Comparison of ENCODE assay signal across 15 cellular contexts in the genomic region with DNA sequence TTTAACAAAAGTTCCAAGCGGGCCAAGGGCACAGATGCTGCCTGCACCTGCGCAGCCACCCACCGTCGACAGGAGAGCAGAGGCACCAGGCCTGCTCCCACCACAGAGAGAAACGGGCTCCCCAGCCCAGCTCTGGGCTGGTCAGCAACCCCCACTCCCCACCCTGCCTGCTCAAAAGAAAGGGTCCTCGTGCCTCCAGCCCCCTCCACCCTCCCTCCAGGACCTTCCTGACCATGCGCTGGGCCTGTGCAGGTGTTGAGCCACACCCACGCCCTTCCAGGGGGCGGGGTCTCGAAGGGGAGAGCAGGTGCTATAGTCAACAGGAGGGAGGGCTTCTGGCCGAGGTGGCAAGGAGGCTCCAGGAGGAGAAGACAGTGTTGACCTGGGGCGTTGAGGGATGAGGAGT. TPM values are rescaled to one million over a fixed set of nuclear protein-coding genes. Genes with fewer than 3 reads are reported as not detected.
A peak's percentile ranks its signal among the peaks of the same experiment; 100 is the strongest.
DNase-seq lines count a peak whose midpoint lies in the region; ATAC-seq, FAIRE-seq and TF ChIP-seq lines count a peak whose summit lies in the region.
"Had no signal": no experiment of that assay in that cellular context is flagged by ENCODE, and none has a peak within 500 bp of the region (broad histone marks: within the 10 kb centered on the region; RNA-seq: fewer than 3 reads in every experiment).

No MANE protein-coding gene starts in this region.

- H3K4me3 ChIP-seq in H7 (ENCODE audit: insufficient read depth, low read depth, low read length) (no peak overlapping the region), neural progenitor cell (no peak overlapping the region), A673 (ENCODE audit: low read depth, low read length, poor library complexity, severe bottlenecking) (no peak overlapping the region)
- H3K4me3 ChIP-seq: sigmoid colon had no signal

- CTCF ChIA-PET in A673 (lab: Charles Lee), result no interaction called here

- no peaks in the 10 kb centered on the region for H3K79me2 ChIP-seq in neural progenitor cell (ENCODE audit: low read depth)

- H3K27ac ChIP-seq in neural progenitor cell, result no peak overlapping the region
- no peak overlapping the region for H3K27ac ChIP-seq in A673 (ENCODE audit: low read depth, low read length, poor library complexity, severe bottlenecking)
- H3K27ac ChIP-seq: foreskin keratinocyte, sigmoid colon had no signal

- peak overlapping the region; percentile 77 for H3K27ac Mint-ChIP-seq in activated T-cell treated with anti-CD3 and anti-CD28 coated beads, Interleukin-2, amount 50 U/mL, for 24 hours
- no peak overlapping the region for H3K27ac Mint-ChIP-seq in activated naive CD8-positive, alpha-beta T cell treated with anti-CD3 and anti-CD28 coated beads, Interleukin-2, amount 10 ng/mL, durations not matched to agents 7 days and 5 days
- no peak overlapping the region for H3K27ac Mint-ChIP-seq in neural progenitor cell
- H3K27ac Mint-ChIP-seq in CD14-positive monocyte, result peak overlapping the region in 1 of 7 donors; percentile 31

- POLR2A ChIA-PET in activated naive CD8-positive, alpha-beta T cell treated with anti-CD3 and anti-CD28 coated beads, Interleukin-2, amount 10 ng/mL, durations not matched to agents 7 days and 5 days (lab: Charles Lee), result no interaction called here
- POLR2A ChIA-PET in A673 (lab: Charles Lee; ENCODE audit: low non-redundant PET), result no interaction called here

- intact Hi-C loops in A673 (cut with micrococcal nuclease; ENCODE audit: unreplicated experiment) (loop anchor here (10.0 kb wide), 1 partner anchor 262 kb away; the partner anchor contains the start of gene SPG7), CD14-positive monocyte (cut with micrococcal nuclease) (no loop called here)

- peaks cover 8% of the 10 kb centered on the region; the same call in 1 of the 2 replicates for H3K27me3 ChIP-seq in H7 (ENCODE audit: control insufficient read depth, insufficient read depth, low read length)
- peaks cover 24% of the 10 kb centered on the region for H3K27me3 ChIP-seq in neural progenitor cell
- H3K27me3 ChIP-seq in A673 (replicated peaks; ENCODE audit: insufficient read depth, low read depth, low read length, poor library complexity), result no peaks in the 10 kb centered on the region
- H3K27me3 ChIP-seq: foreskin keratinocyte had no signal

- peak overlapping the region; percentile 35 for H3K4me3 Mint-ChIP-seq in activated T-cell treated with anti-CD3 and anti-CD28 coated beads, Interleukin-2, amount 50 U/mL, for 24 hours
- H3K4me3 Mint-ChIP-seq in activated naive CD8-positive, alpha-beta T cell treated with anti-CD3 and anti-CD28 coated beads, Interleukin-2, amount 10 ng/mL, durations not matched to agents 7 days and 5 days, result peak overlapping the region; percentile 22
- H3K4me3 Mint-ChIP-seq in neural progenitor cell (peak overlapping the region; percentile 50), CD14-positive monocyte (no peak overlapping the region)

- H3K9me3 Mint-ChIP-seq in activated T-cell treated with anti-CD3 and anti-CD28 coated beads, Interleukin-2, amount 50 U/mL, for 24 hours, result no peaks in the 10 kb centered on the region
- H3K9me3 Mint-ChIP-seq in activated naive CD8-positive, alpha-beta T cell treated with anti-CD3 and anti-CD28 coated beads, Interleukin-2, amount 10 ng/mL, durations not matched to agents 7 days and 5 days, result no peaks in the 10 kb centered on the region
- H3K9me3 Mint-ChIP-seq in neural progenitor cell (no peaks in the 10 kb centered on the region), CD14-positive monocyte (peaks cover 0 to 3% (median 0%) of the 10 kb centered on the region in 7 donors)

- FAIRE-seq in frontal cortex (lab: Jason Lieb, UNC), result no peak

- H3K4me1 ChIP-seq in neural progenitor cell (no peaks in the 10 kb centered on the region), A673 (ENCODE audit: insufficient read depth, low read length, poor library complexity, severe bottlenecking) (peaks cover 8% of the 10 kb centered on the region)
- H3K4me1 ChIP-seq: foreskin keratinocyte had no signal

- H3F3A ChIP-seq in neural progenitor cell (ENCODE audit: low read depth), result peaks cover 27% of the 10 kb centered on the region

- H3K36me3 ChIP-seq in H7 (replicated peaks; ENCODE audit: control insufficient read depth, insufficient read depth, low read length) (no peaks in the 10 kb centered on the region), neural progenitor cell (no peaks in the 10 kb centered on the region), A673 (ENCODE audit: insufficient read depth, low read length, poor library complexity, severe bottlenecking) (no peaks in the 10 kb centered on the region)
- H3K36me3 ChIP-seq: sigmoid colon had no signal

- H3K9ac ChIP-seq in neural progenitor cell, result no peak overlapping the region

- no peaks in the 10 kb centered on the region for H3K27me3 Mint-ChIP-seq in activated T-cell treated with anti-CD3 and anti-CD28 coated beads, Interleukin-2, amount 50 U/mL, for 24 hours
- H3K27me3 Mint-ChIP-seq in activated naive CD8-positive, alpha-beta T cell treated with anti-CD3 and anti-CD28 coated beads, Interleukin-2, amount 10 ng/mL, durations not matched to agents 7 days and 5 days, result no peaks in the 10 kb centered on the region
- H3K27me3 Mint-ChIP-seq in neural progenitor cell (ENCODE audit: insufficient read depth, low read depth) (peaks cover 3% of the 10 kb centered on the region), CD14-positive monocyte (ENCODE audit: low read depth in 3 of 3) (peaks cover 20 to 21% (median 20%) of the 10 kb centered on the region in 3 donors)

- H3K9me3 ChIP-seq in neural progenitor cell (ENCODE audit: low read depth), result no peaks in the 10 kb centered on the region
- H3K9me3 ChIP-seq in A673 (ENCODE audit: low read depth, low read length, poor library complexity, severe bottlenecking), result no peaks in the 10 kb centered on the region
- H3K9me3 ChIP-seq: sigmoid colon had no signal

- no peaks in the 10 kb centered on the region for H4K20me1 ChIP-seq in neural progenitor cell (ENCODE audit: low read depth)

- peaks cover 26% of the 10 kb centered on the region for H3K4me1 Mint-ChIP-seq in activated T-cell treated with anti-CD3 and anti-CD28 coated beads, Interleukin-2, amount 50 U/mL, for 24 hours (ENCODE audit: low read depth)
- peaks cover 11% of the 10 kb centered on the region for H3K4me1 Mint-ChIP-seq in activated naive CD8-positive, alpha-beta T cell treated with anti-CD3 and anti-CD28 coated beads, Interleukin-2, amount 10 ng/mL, durations not matched to agents 7 days and 5 days
- H3K4me1 Mint-ChIP-seq in neural progenitor cell (peaks cover 13% of the 10 kb centered on the region), CD14-positive monocyte (peaks cover 19% of the 10 kb centered on the region)

- H2AFZ ChIP-seq in neural progenitor cell (replicated peaks), result no peak overlapping the region

- BruUV-seq in A673 (replicated peaks; lab: Mats Ljungman, UMichigan), result no TSS peak

- no peak for DNase-seq in activated T-cell treated with anti-CD3 and anti-CD28 coated beads, Interleukin-2, amount 50 U/mL, for 24 hours
- no peak for DNase-seq in activated T-cell treated with anti-CD3 and anti-CD28 coated beads, Interleukin-2, amount 50 U/mL, for 48 hours
- DNase-seq in H7 (peak; percentile 51), neural progenitor cell (ENCODE audit: low spot score) (no peak), A673 (ENCODE audit: low spot score) (no peak), CD14-positive monocyte (ENCODE audit: low spot score) (no peak), frontal cortex (ENCODE audit: low spot score in 2 of 2) (no peak)
- DNase-seq in activated naive CD8-positive, alpha-beta T cell treated with anti-CD3 and anti-CD28 coated beads, Interleukin-2, amount 10 ng/mL, durations not matched to agents 7 days and 5 days, result no peak
- DNase-seq: cerebellar nuclear complex, EL, foreskin keratinocyte, NCI-H2171, sigmoid colon, trophoblast cell had no signal

- no peak overlapping the region for H3K4me2 ChIP-seq in neural progenitor cell

- peaks cover 4% of the 10 kb centered on the region for H3K36me3 Mint-ChIP-seq in activated T-cell treated with anti-CD3 and anti-CD28 coated beads, Interleukin-2, amount 50 U/mL, for 24 hours (ENCODE audit: low read depth)
- peaks cover 1% of the 10 kb centered on the region for H3K36me3 Mint-ChIP-seq in activated naive CD8-positive, alpha-beta T cell treated with anti-CD3 and anti-CD28 coated beads, Interleukin-2, amount 10 ng/mL, durations not matched to agents 7 days and 5 days
- H3K36me3 Mint-ChIP-seq in neural progenitor cell, result peaks cover 3% of the 10 kb centered on the region
- no peaks in the 10 kb centered on the region for H3K36me3 Mint-ChIP-seq in CD14-positive monocyte

- ATAC-seq in activated naive CD8-positive, alpha-beta T cell treated with anti-CD3 and anti-CD28 coated beads, Interleukin-2, amount 10 ng/mL, durations not matched to agents 7 days and 5 days (ENCODE audit: low read depth), result no peak
- ATAC-seq: foreskin keratinocyte had no signal

- no peak for TF ChIP-seq CTCF in neural progenitor cell (IDR thresholded peaks at IDR 0.05)
- no peak for TF ChIP-seq CTCF in A673 (conservative IDR thresholded peaks at IDR 0.05; ENCODE audit: low read depth, low read length)
- TF ChIP-seq CTCF in CD14-positive monocyte (IDR thresholded peaks at IDR 0.05), result no peak

RNA-seq across cellular contexts. Expression of gene ZNF778, which starts 25.3 kb away (rescaled TPM):
- 10.1 and 12.3 TPM in 2 replicates for total RNA-seq in H7 (2014; rRNA removed; shearing (Covaris generic))
- 10 to 100 TPM in 1 of 2 experiments, 1 to 10 TPM in 1; 9.0 to 10.4 TPM for total RNA-seq in activated naive CD8-positive, alpha-beta T cell treated with anti-CD3 and anti-CD28 coated beads, Interleukin-2, amount 10 ng/mL, durations not matched to agents 7 days and 5 days
- total RNA-seq in neural progenitor cell (ENCODE audit: low replicate concordance) (21.5 and 26.1 TPM in 2 replicates), A673 (2021) (11.8 and 14.0 TPM in 2 replicates), frontal cortex (14.7 TPM)
- polyA plus RNA-seq in CD14-positive monocyte, result under 1 TPM; 0.51 to 0.60 TPM

RNA-seq across cellular contexts. Expression of gene SLC22A31, which starts 42.5 kb away (rescaled TPM):
- 0.81 and 1.9 TPM in 2 replicates for total RNA-seq in H7 (2014; rRNA removed; shearing (Covaris generic))
- under 1 TPM; 0.25 to 0.34 TPM for total RNA-seq in activated naive CD8-positive, alpha-beta T cell treated with anti-CD3 and anti-CD28 coated beads, Interleukin-2, amount 10 ng/mL, durations not matched to agents 7 days and 5 days
- 0.87 TPM in 1 of 2 replicates, not detected in the other for total RNA-seq in neural progenitor cell (ENCODE audit: low replicate concordance)
- 0.47 and 1.0 TPM in 2 replicates for total RNA-seq in A673 (2021)
- polyA plus RNA-seq in CD14-positive monocyte, result not detected
- total RNA-seq in frontal cortex, result not detected
- total RNA-seq: activated CD8-positive, alpha-beta memory T cell treated with anti-CD3 and anti-CD28 coated beads for 36 hours; foreskin keratinocyte; sigmoid colon had no signal

Comparison
In these comparisons a context has a peak if more than half of its experiments do, and no peak if none do; other contexts are left out.
1. H3K4me3 Mint-ChIP-seq: peak in activated T-cell treated with anti-CD3 and anti-CD28 coated beads, Interleukin-2, amount 50 U/mL, for 24 hours (single experiment), activated naive CD8-positive, alpha-beta T cell treated with anti-CD3 and anti-CD28 coated beads, Interleukin-2, amount 10 ng/mL, durations not matched to agents 7 days and 5 days (single experiment) and neural progenitor cell (single experiment); none in CD14-positive monocyte (0 of 2).